In genomic region chr7:73327449-73327848, GRCh38 we compare ENCODE assay signal across 1 cellular context.
TF ChIP-seq lines count a peak whose summit lies in the region.
"Not testable (repeated sequence)": the region's sequence is repeated elsewhere in the genome, so short reads cannot be mapped to it uniquely, and the experiment has no call there.

No MANE protein-coding gene starts in this region.

TF ChIP-seq in K562, 482 proteins besides CTCF, POLR2A, EP300 and RAD21:
- TF ChIP-seq PKNOX1 (IDR thresholded peaks at IDR 0.05) (peak; percentile 32; the same call in 1 of the 2 replicates), MEIS2 (IDR thresholded peaks at IDR 0.05; ENCODE audit: partially characterized antibody) (peak; percentile 24), PBX2 (tag; conservative IDR thresholded peaks at IDR 0.05; ENCODE audit: low read depth) (0 out of 2 replicates have a peak, but pooled peaks have one; percentile 37)
- not testable (repeated sequence) for TF ChIP-seq PBX2 (CRISPR knock-in tag; IDR thresholded peaks at IDR 0.05; ENCODE audit: low read depth)
